In genomic region chr9:33295571-33295970, GRCh38 we compare ENCODE assay signal across 1 cellular context.
A peak's percentile ranks its signal among the peaks of the same experiment; 100 is the strongest.
TF ChIP-seq lines count a peak whose summit lies in the region.

No MANE protein-coding gene starts in this region.

TF ChIP-seq in GM12878, 131 proteins besides CTCF, POLR2A, EP300 and RAD21:
- TF ChIP-seq CHD2 (IDR thresholded peaks at IDR 0.05; ENCODE audit: borderline replicate concordance, low read depth, low read length) (no peak), NFIC (IDR thresholded peaks at IDR 0.05; ENCODE audit: low read depth, low read length) (no peak), BHLHE40 (IDR thresholded peaks at IDR 0.05; ENCODE audit: borderline replicate concordance in 1 of 2, low read depth in 2 of 2, low read length in 1 of 2) (0 out of 4 replicates have a peak, but pooled peaks of 1 of the 2 experiments have one; percentile 19), IKZF2 (IDR thresholded peaks at IDR 0.05) (no peak), RUNX3 (IDR thresholded peaks at IDR 0.05; ENCODE audit: low read length) (peak; percentile 53), CREM (IDR thresholded peaks at IDR 0.05; ENCODE audit: low read depth) (0 out of 2 replicates have a peak, but pooled peaks have one; percentile 6), POLR2AphosphoS2 (IDR thresholded peaks at IDR 0.05; ENCODE audit: low read depth, low read length) (0 out of 2 replicates have a peak, but pooled peaks have one; percentile 39), POU2F2 (IDR thresholded peaks at IDR 0.05; ENCODE audit: borderline replicate concordance, low read depth, low read length) (peak; percentile 36; the same call in 1 of the 3 replicates), JUNB (IDR thresholded peaks at IDR 0.05) (peak; percentile 57), IRF3 (IDR thresholded peaks at IDR 0.05) (no peak), CREB1 (IDR thresholded peaks at IDR 0.05; ENCODE audit: low read depth) (0 out of 2 replicates have a peak, but pooled peaks have one; percentile 15), MTA2 (IDR thresholded peaks at IDR 0.05; ENCODE audit: low read depth) (no peak), RFX5 (IDR thresholded peaks at IDR 0.05; ENCODE audit: low read depth, low read length) (no peak), ZNF384 (IDR thresholded peaks at IDR 0.05; ENCODE audit: borderline replicate concordance, low read depth, low read length) (peak; percentile 69; the same call in 1 of the 2 replicates), SREBF1 (IDR thresholded peaks at IDR 0.05; ENCODE audit: low read length) (no peak)
- TF ChIP-seq, protein P1, sequence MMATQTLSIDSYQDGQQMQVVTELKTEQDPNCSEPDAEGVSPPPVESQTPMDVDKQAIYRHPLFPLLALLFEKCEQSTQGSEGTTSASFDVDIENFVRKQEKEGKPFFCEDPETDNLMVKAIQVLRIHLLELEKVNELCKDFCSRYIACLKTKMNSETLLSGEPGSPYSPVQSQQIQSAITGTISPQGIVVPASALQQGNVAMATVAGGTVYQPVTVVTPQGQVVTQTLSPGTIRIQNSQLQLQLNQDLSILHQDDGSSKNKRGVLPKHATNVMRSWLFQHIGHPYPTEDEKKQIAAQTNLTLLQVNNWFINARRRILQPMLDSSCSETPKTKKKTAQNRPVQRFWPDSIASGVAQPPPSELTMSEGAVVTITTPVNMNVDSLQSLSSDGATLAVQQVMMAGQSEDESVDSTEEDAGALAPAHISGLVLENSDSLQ (IDR thresholded peaks at IDR 0.05): no peak
